In the genomic region with DNA sequence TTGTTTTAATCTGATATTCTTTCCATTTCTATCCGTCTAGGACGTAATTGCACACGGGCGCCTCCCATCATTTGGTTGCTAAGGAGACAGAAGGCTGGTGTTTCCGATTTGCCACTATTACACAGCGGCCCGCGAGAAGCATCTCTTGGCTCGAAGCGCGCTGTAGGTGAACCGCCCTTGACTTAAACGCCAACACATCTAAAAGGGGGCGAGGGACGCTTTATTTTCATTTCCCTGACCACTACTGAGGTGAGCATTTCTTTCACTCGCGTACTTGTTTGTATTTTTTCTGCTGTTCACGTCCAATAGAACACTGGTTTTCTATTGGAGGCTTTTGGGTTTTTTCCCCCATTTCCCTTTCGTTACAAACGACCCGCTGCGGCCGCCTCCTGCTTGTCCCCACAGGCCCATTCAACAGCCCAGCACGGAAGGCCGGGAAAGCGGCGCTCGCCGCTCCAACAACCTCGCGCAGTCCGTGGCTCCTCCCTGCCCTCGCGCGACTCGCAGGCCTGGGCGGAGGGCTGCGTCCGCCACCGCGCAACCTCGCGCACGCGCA, we compare ENCODE assay signal across 1 cellular context.
TF ChIP-seq lines count a peak whose summit lies in the region.

No MANE protein-coding gene starts in this region.

TF ChIP-seq in endothelial cell of umbilical vein, 7 proteins besides CTCF, POLR2A, EP300 and RAD21:
- TF ChIP-seq JUN (IDR thresholded peaks at IDR 0.05; ENCODE audit: borderline replicate concordance, insufficient read depth, insufficient read length, low read depth) (no peak), POLR2AphosphoS5 (IDR thresholded peaks at IDR 0.05; ENCODE audit: insufficient read depth, low read depth, low read length) (peak; percentile 42)
- TF ChIP-seq, protein P1, sequence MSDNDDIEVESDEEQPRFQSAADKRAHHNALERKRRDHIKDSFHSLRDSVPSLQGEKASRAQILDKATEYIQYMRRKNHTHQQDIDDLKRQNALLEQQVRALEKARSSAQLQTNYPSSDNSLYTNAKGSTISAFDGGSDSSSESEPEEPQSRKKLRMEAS (IDR thresholded peaks at IDR 0.05; ENCODE audit: insufficient read depth, insufficient read length) = no peak
